In the genomic region with DNA sequence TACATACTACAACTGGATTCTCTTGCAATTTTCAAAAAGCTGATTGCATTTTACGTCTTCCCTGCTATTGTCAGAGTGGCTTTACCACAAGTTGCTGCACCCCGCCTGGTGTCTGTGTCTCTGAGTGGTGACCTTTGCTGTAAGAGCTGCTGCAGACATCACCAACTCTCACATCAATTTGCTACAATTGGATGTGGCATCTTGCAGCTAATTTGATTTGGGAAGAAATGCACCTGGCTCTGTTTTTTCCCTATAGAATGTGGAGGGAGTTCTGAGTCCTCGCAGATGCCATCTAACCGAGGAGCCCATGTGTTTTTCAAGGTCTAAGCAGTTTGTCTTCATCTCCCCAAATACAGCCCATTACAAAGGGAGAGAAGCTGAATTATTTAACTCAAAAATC, we compare ENCODE assay signal across 20 cellular contexts.
DNase-seq lines count a peak whose midpoint lies in the region; FAIRE-seq and TF ChIP-seq lines count a peak whose summit lies in the region.
"Had no signal": no experiment of that assay in that cellular context is flagged by ENCODE, and none has a peak within 500 bp of the region (broad histone marks: within the 10 kb centered on the region; RNA-seq: fewer than 3 reads in every experiment).

No MANE protein-coding gene starts in this region.

- H4K20me1 ChIP-seq in SK-N-SH (ENCODE audit: insufficient read depth) = no peaks in the 10 kb centered on the region

- H3K9ac ChIP-seq in SK-N-SH = no peak overlapping the region

- H3K27me3 ChIP-seq in BE2C = no peaks in the 10 kb centered on the region
- no peaks in the 10 kb centered on the region for H3K27me3 ChIP-seq in SK-N-SH (ENCODE audit: insufficient read depth)

- TF ChIP-seq EP300 in SK-N-SH (IDR thresholded peaks at IDR 0.05; ENCODE audit: borderline replicate concordance in 1 of 2, low read depth in 1 of 2, low read length in 1 of 2) = peak in 1 of 2 experiments; percentile 98; a peak in 2 of 4 replicates

- H3K79me2 ChIP-seq in SK-N-SH (ENCODE audit: insufficient read depth) = no peaks in the 10 kb centered on the region

- no peak overlapping the region for H3K4me3 ChIP-seq in BE2C (ENCODE audit: low read depth, low read length)
- no peak overlapping the region for H3K4me3 ChIP-seq in SK-N-SH (ENCODE audit: low read depth in 2 of 2, low read length in 1 of 2)

- POLR2A ChIA-PET in SK-N-SH (lab: Yijun Ruan, JAX) = interaction anchor here (0.7 to 2.2 kb wide), 12 partner anchors 13 to 566 kb away, joined by 3 to 25 read pairs (median 7); partner anchors contain the start of genes PHOX2B and UCHL1

- no peaks in the 10 kb centered on the region for H3K9me2 ChIP-seq in SK-N-SH

- H3K9me3 ChIP-seq in BE2C (no peaks in the 10 kb centered on the region; the same call in 1 of the 2 replicates), SK-N-SH (no peaks in the 10 kb centered on the region)
- H3K9me3 ChIP-seq: Caco-2 had no signal

- DNase-seq in BE2C = peak; percentile 93
- no peak for DNase-seq in D721Med (ENCODE audit: insufficient read length, low spot score)
- DNase-seq in SK-N-SH = peak; percentile 45
- DNase-seq in retina = peak; percentile 28
- DNase-seq in superior temporal gyrus (ENCODE audit: extremely low spot score) = no peak
- no peak for DNase-seq in stimulated activated naive CD4-positive, alpha-beta T cell treated with Interleukin-2 at 50 U/mL for 16 hours (lab: John Stamatoyannopoulos, UW)
- DNase-seq: ACHN; Caco-2; CD4-positive, alpha-beta T cell; DMS153; DMS79; GDM1; GOT3; H7; HFFc6 had no signal

- no peaks in the 10 kb centered on the region for H3F3A ChIP-seq in SK-N-SH (replicated peaks; ENCODE audit: insufficient read depth)

- WGBS in SK-N-SH (ENCODE audit: low lambda C conversion rate) = 12% methylated on average over 4 of the region's 4 CpGs

- H2AFZ ChIP-seq in SK-N-SH (ENCODE audit: low read depth) = no peak overlapping the region

- no peak overlapping the region for H3K4me2 ChIP-seq in SK-N-SH

- peak; percentile 37 for TF ChIP-seq RAD21 in SK-N-SH (IDR thresholded peaks at IDR 0.05; ENCODE audit: low read length)

- CTCF ChIA-PET in SK-N-SH (lab: Yijun Ruan, JAX) = interaction anchor here (0.6 to 4.9 kb wide), 13 partner anchors 12 to 155 kb away, joined by 3 to 21 read pairs (median 3); partner anchors contain the start of gene PHOX2B

- peak overlapping the region in 1 of 2 experiments; percentile 98; a peak in 2 of 4 replicates for H3K27ac ChIP-seq in SK-N-SH (ENCODE audit: low read depth in 2 of 2, low read length in 1 of 2)
- H3K27ac ChIP-seq: C4-2B, HL-60 had no signal

- TF ChIP-seq CTCF in BE2C (IDR thresholded peaks at IDR 0.05; ENCODE audit: low read depth, low read length) (no peak), D721Med (IDR thresholded peaks at IDR 0.05; ENCODE audit: insufficient read depth, missing control alignments) (no peak), SK-N-SH (IDR thresholded peaks at IDR 0.05) (no peak)

- H3K4me1 ChIP-seq in BE2C (peaks cover 42% of the 10 kb centered on the region), SK-N-SH (ENCODE audit: control insufficient read depth in 1 of 2, insufficient read depth in 2 of 2, low read depth in 1 of 2, low read length in 1 of 2) (peaks cover 0 to 24% of the 10 kb centered on the region in 2 experiments; a peak in 2 of 4 replicates)
- H3K4me1 ChIP-seq: Caco-2 had no signal

- H3K36me3 ChIP-seq in BE2C (no peaks in the 10 kb centered on the region), SK-N-SH (replicated peaks in 1 of 2; ENCODE audit: control insufficient read depth in 1 of 2, insufficient read depth in 2 of 2, low read length in 1 of 2) (no peaks in the 10 kb centered on the region)

- FAIRE-seq in D721Med (lab: Jason Lieb, UNC) = peak; percentile 29
- FAIRE-seq: A204.1, GM12892, GM18507 had no signal

TF ChIP-seq in SK-N-SH, 30 proteins besides CTCF, POLR2A, EP300 and RAD21:
- TF ChIP-seq GABPA (IDR thresholded peaks at IDR 0.05; ENCODE audit: low read depth) = no peak
- TF ChIP-seq, protein P1, sequence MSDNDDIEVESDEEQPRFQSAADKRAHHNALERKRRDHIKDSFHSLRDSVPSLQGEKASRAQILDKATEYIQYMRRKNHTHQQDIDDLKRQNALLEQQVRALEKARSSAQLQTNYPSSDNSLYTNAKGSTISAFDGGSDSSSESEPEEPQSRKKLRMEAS (IDR thresholded peaks at IDR 0.05; ENCODE audit: low read depth) = no peak
- TF ChIP-seq SIN3A (IDR thresholded peaks at IDR 0.05; ENCODE audit: borderline replicate concordance, low read depth, low read length) = no peak
- no peak for TF ChIP-seq MEF2A (IDR thresholded peaks at IDR 0.05; ENCODE audit: borderline replicate concordance, low read depth)
- peak; percentile 45; the same call in 1 of the 2 replicates for TF ChIP-seq POLR2AphosphoS5 (IDR thresholded peaks at IDR 0.05; ENCODE audit: low read depth, low read length)
- no peak for TF ChIP-seq USF2 (IDR thresholded peaks at IDR 0.05; ENCODE audit: borderline replicate concordance, low read depth, low read length)
- TF ChIP-seq RCOR1 (IDR thresholded peaks at IDR 0.05; ENCODE audit: low read length) = peak; percentile 90
- TF ChIP-seq CHD2 (IDR thresholded peaks at IDR 0.05; ENCODE audit: low read length, partially characterized antibody) = peak; percentile 86
- TF ChIP-seq TCF12 (IDR thresholded peaks at IDR 0.05) = peak; percentile 39; the same call in 1 of the 2 replicates
- peak; percentile 86; the same call in 1 of the 2 replicates for TF ChIP-seq FOXJ3 (CRISPR knock-in tag; IDR thresholded peaks at IDR 0.05)
- TF ChIP-seq, protein P2, sequence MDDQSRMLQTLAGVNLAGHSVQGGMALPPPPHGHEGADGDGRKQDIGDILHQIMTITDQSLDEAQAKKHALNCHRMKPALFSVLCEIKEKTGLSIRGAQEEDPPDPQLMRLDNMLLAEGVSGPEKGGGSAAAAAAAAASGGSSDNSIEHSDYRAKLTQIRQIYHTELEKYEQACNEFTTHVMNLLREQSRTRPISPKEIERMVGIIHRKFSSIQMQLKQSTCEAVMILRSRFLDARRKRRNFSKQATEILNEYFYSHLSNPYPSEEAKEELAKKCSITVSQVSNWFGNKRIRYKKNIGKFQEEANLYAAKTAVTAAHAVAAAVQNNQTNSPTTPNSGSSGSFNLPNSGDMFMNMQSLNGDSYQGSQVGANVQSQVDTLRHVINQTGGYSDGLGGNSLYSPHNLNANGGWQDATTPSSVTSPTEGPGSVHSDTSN (IDR thresholded peaks at IDR 0.05) = peak; percentile 32; the same call in 1 of the 2 replicates
- TF ChIP-seq FOSL2 (IDR thresholded peaks at IDR 0.05; ENCODE audit: borderline replicate concordance, low read depth) = no peak
- TF ChIP-seq GATA2 (CRISPR knock-in tag; IDR thresholded peaks at IDR 0.05) = peak; percentile 73
- TF ChIP-seq FOXM1 (IDR thresholded peaks at IDR 0.05; ENCODE audit: low read depth) = no peak
- peak; percentile 66 for TF ChIP-seq MXI1 (IDR thresholded peaks at IDR 0.05; ENCODE audit: low read depth, low read length)
- no peak for TF ChIP-seq RFX5 (IDR thresholded peaks at IDR 0.05; ENCODE audit: low read length)
TF ChIP-seq in SK-N-SH: peak in this region for 8.

Comparison
In these comparisons a context has a peak if more than half of its experiments do, and no peak if none do; other contexts are left out.
1. DNase-seq: peak in BE2C (single experiment), SK-N-SH (single experiment) and retina (single experiment); none in D721Med (single experiment), superior temporal gyrus (single experiment) and stimulated activated naive CD4-positive, alpha-beta T cell treated with Interleukin-2 at 50 U/mL for 16 hours (single experiment).